ENCODE assay signal across 9 cellular contexts in genomic region chr3:46930176-46930944, GRCh38. TPM values are rescaled to one million over a fixed set of nuclear protein-coding genes. Genes with fewer than 3 reads are reported as not detected.
DNase-seq lines count a peak whose midpoint lies in the region; ATAC-seq, FAIRE-seq and TF ChIP-seq lines count a peak whose summit lies in the region.
"Had no signal": no experiment of that assay in that cellular context is flagged by ENCODE, and none has a peak within 500 bp of the region (broad histone marks: within the 10 kb centered on the region; RNA-seq: fewer than 3 reads in every experiment).

No MANE protein-coding gene starts in this region.

- CTCF ChIA-PET in HepG2 (lab: Yijun Ruan, JAX; ENCODE audit: low intra/inter-chr PET ratio, low total read pairs), result no interaction called here

- POLR2A ChIA-PET in HepG2 (lab: Yijun Ruan, JAX), result interaction anchor here (0.8 to 2.1 kb wide), 2 partner anchors 13 to 49 kb away, joined by 4 to 6 read pairs; partner anchors contain the start of gene NBEAL2

- intact Hi-C loops in HepG2 (cut with micrococcal nuclease; ENCODE audit: unreplicated experiment), result no loop called here

- H3K9me3 ChIP-seq in HepG2 (ENCODE audit: low read length), result no peaks in the 10 kb centered on the region
- no peaks in the 10 kb centered on the region for H3K9me3 ChIP-seq in subcutaneous abdominal adipose tissue (ENCODE audit: control insufficient read depth in 5 of 5, low read length in 5 of 5)

- H4K20me1 ChIP-seq in HepG2 (ENCODE audit: insufficient read depth, low read length), result peaks cover 31% of the 10 kb centered on the region

- TF ChIP-seq CTCF in HepG2 (CRISPR knock-in tag; IDR thresholded peaks at IDR 0.05), result no peak

- no peak for DNase-seq in activated naive CD4-positive, alpha-beta T cell treated with anti-CD3 and anti-CD28 coated beads, Interleukin-2, amount 50 U/mL, for 72 hours (ENCODE audit: low spot score in 2 of 2)
- DNase-seq in HepG2 (ENCODE audit: low spot score) (no peak), NCI-H82 treated with DMSO at 0.1 percent for 48 hours (lab: John Stamatoyannopoulos, UW; ENCODE audit: unreplicated experiment) (no peak)
- DNase-seq in stimulated activated naive CD4-positive, alpha-beta T cell treated with Interleukin-2 at 50 U/mL for 16 hours (lab: John Stamatoyannopoulos, UW), result no peak
- DNase-seq: foreskin keratinocyte, KG1 had no signal

- BruUV-seq in HepG2 (replicated peaks; lab: Mats Ljungman, UMichigan), result no TSS peak

- WGBS in HepG2 (ENCODE audit: low lambda C conversion rate), result 96% methylated on average over 8 of the region's 9 CpGs

- TF ChIP-seq EP300 in Ishikawa (IDR thresholded peaks at IDR 0.05; ENCODE audit: borderline replicate concordance) (no peak; the same call in 1 of the 2 replicates), HepG2 (IDR thresholded peaks at IDR 0.05; ENCODE audit: low read depth in 2 of 2, low read length in 2 of 2) (no peak), HepG2 (CRISPR knock-in tag; IDR thresholded peaks at IDR 0.05; ENCODE audit: borderline replicate concordance) (no peak)

- H3K27ac Mint-ChIP-seq in activated naive CD4-positive, alpha-beta T cell treated with anti-CD3 and anti-CD28 coated beads, Interleukin-2, amount 50 U/mL, for 72 hours, result peak overlapping the region; percentile 75 to 89

- TF ChIP-seq POLR2A in HepG2 (IDR thresholded peaks at IDR 0.05; ENCODE audit: insufficient read depth in 1 of 2, low read depth in 2 of 2, low read length in 2 of 2), result no peak

- H3K36me3 Mint-ChIP-seq in activated naive CD4-positive, alpha-beta T cell treated with anti-CD3 and anti-CD28 coated beads, Interleukin-2, amount 50 U/mL, for 72 hours, result peaks cover 0 to 15% of the 10 kb centered on the region in 2 donors

- H3K27ac ChIP-seq in HepG2 (ENCODE audit: extremely low read length, insufficient read depth, low read length) (no peak overlapping the region), subcutaneous abdominal adipose tissue (ENCODE audit: low read depth, low read length) (peak overlapping the region; percentile 74)
- H3K27ac ChIP-seq: foreskin keratinocyte had no signal

- H3K4me3 ChIP-seq in HepG2 (replicated peaks in 1 of 3; ENCODE audit: insufficient read depth in 1 of 3, low read depth in 2 of 3, low read length in 3 of 3), result no peak overlapping the region
- H3K4me3 ChIP-seq in subcutaneous abdominal adipose tissue (ENCODE audit: low read depth in 1 of 5, low read length in 5 of 5), result peak overlapping the region in 3 of 5 donors; percentile 19 to 31 (median 21)

- no peaks in the 10 kb centered on the region for H3K9me3 Mint-ChIP-seq in activated naive CD4-positive, alpha-beta T cell treated with anti-CD3 and anti-CD28 coated beads, Interleukin-2, amount 50 U/mL, for 72 hours

- TF ChIP-seq RAD21 in Ishikawa (IDR thresholded peaks at IDR 0.05; ENCODE audit: low read depth) (no peak), HepG2 (CRISPR knock-in tag; IDR thresholded peaks at IDR 0.05) (no peak)

- in situ Hi-C loops in HepG2 (cut with HindIII; ENCODE audit: extremely low pct_ligation_motif_present, low pct_unique_long_range_greater_than_20kb), result loop anchor here (5.0 kb wide), 1 partner anchor 52 kb away; no protein-coding TSS in a partner anchor

- no peak overlapping the region for H2AFZ ChIP-seq in HepG2 (ENCODE audit: low read length)

- no peak for ATAC-seq in activated naive CD4-positive, alpha-beta T cell treated with anti-CD3 and anti-CD28 coated beads, Interleukin-2, amount 50 U/mL, for 72 hours
- no peak for ATAC-seq in HepG2
- ATAC-seq in HG02798 (IDR thresholded peaks at IDR 0.05; ENCODE audit: poor library complexity, unreplicated experiment), result no peak
- ATAC-seq: foreskin keratinocyte had no signal

- peaks cover 53% of the 10 kb centered on the region for H3K4me1 ChIP-seq in HepG2 (ENCODE audit: insufficient read depth, low read length)
- H3K4me1 ChIP-seq in subcutaneous abdominal adipose tissue (ENCODE audit: control insufficient read depth in 5 of 5, insufficient read depth in 5 of 5, low read length in 5 of 5), result peaks cover 53 to 99% (median 94%) of the 10 kb centered on the region in 5 donors

- H3K36me3 ChIP-seq in HepG2 (replicated peaks in 1 of 2; ENCODE audit: control insufficient read depth in 1 of 2, insufficient read depth in 2 of 2, low read length in 2 of 2) (peaks cover 17 to 53% of the 10 kb centered on the region in 2 experiments), subcutaneous abdominal adipose tissue (ENCODE audit: control insufficient read depth in 5 of 5, insufficient read depth in 5 of 5, low read length in 5 of 5) (peaks cover 0 to 8% (median 7%) of the 10 kb centered on the region in 5 donors)

- H3K4me2 ChIP-seq in HepG2 (ENCODE audit: low read depth, low read length), result no peak overlapping the region

- H3K9ac ChIP-seq in HepG2 (ENCODE audit: insufficient read depth, low read depth, low read length) (no peak overlapping the region), subcutaneous abdominal adipose tissue (ENCODE audit: low read length in 5 of 5) (peak overlapping the region in 2 of 5 donors; percentile 4 to 33)

- H3K27me3 ChIP-seq in HepG2 (ENCODE audit: control insufficient read depth in 1 of 2, insufficient read depth in 2 of 2, low read length in 2 of 2) (no peaks in the 10 kb centered on the region), subcutaneous abdominal adipose tissue (ENCODE audit: control insufficient read depth in 5 of 5, insufficient read depth in 4 of 5, low read length in 5 of 5) (no peaks in the 10 kb centered on the region)
- H3K27me3 ChIP-seq: foreskin keratinocyte had no signal

- H3K79me2 ChIP-seq in HepG2 (ENCODE audit: insufficient read depth, low read length), result peaks cover 55% of the 10 kb centered on the region

- FAIRE-seq in HepG2 (lab: Jason Lieb, UNC), result no peak

RNA-seq across cellular contexts. Expression of gene CCDC12, which starts 46.2 kb away (rescaled TPM):
- 10 to 100 TPM; 49.3 to 55.2 TPM for total RNA-seq in activated naive CD4-positive, alpha-beta T cell treated with anti-CD3 and anti-CD28 coated beads, Interleukin-2, amount 50 U/mL, for 72 hours
- total RNA-seq in HepG2 (2016; rRNA removed; fragmentation: Illumina TruSeq; extraction: Trizol), result 49.5 and 55.2 TPM in 2 replicates
- total RNA-seq in HepG2 (2016; cell fraction: cytosol; rRNA removed; fragmentation: Illumina TruSeq; extraction: Trizol; ENCODE audit: low read depth), result 28.7 and 32.4 TPM in 2 replicates
- 52.2 and 56.9 TPM in 2 replicates for total RNA-seq in HepG2 (2016; cell fraction: insoluble cytoplasmic fraction; rRNA removed; fragmentation: Illumina TruSeq; extraction: Trizol)
- 27.1 and 29.7 TPM in 2 replicates for total RNA-seq in HepG2 (2016; cell fraction: membrane; rRNA removed; fragmentation: Illumina TruSeq; extraction: Trizol)
- 28.6 and 32.0 TPM in 2 replicates for total RNA-seq in HepG2 (2016; cell fraction: nucleus; rRNA removed; fragmentation: Illumina TruSeq; extraction: Trizol)
- polyA plus RNA-seq in HepG2 (2011; rRNA removed), result 28.9 and 30.1 TPM in 2 replicates
- polyA plus RNA-seq in HepG2 (2011; cell fraction: cytosol; rRNA removed), result 32.7 and 35.6 TPM in 2 replicates
- polyA plus RNA-seq in HepG2 (2011; cell fraction: nucleus; rRNA removed), result 40.0 and 40.6 TPM in 2 replicates
- polyA plus RNA-seq in HepG2 (2012), result 26.3 and 31.7 TPM in 2 replicates
- 14.7 and 15.4 TPM in 2 replicates for polyA plus RNA-seq in HepG2 (2016; cell fraction: cytosol; fragmentation: Illumina TruSeq; extraction: Trizol; ENCODE audit: low read depth)
- polyA plus RNA-seq in HepG2 (2016; cell fraction: insoluble cytoplasmic fraction; fragmentation: Illumina TruSeq; extraction: Trizol; ENCODE audit: low read depth), result 73.4 and 79.9 TPM in 2 replicates
- 18.7 and 18.8 TPM in 2 replicates for polyA plus RNA-seq in HepG2 (2016; cell fraction: membrane; fragmentation: Illumina TruSeq; extraction: Trizol; ENCODE audit: low read depth)
- 55.2 TPM in 2 replicates for polyA plus RNA-seq in HepG2 (2016; cell fraction: nucleus; fragmentation: Illumina TruSeq; extraction: Trizol; ENCODE audit: insufficient read depth, low read depth)
- polyA minus RNA-seq in HepG2 (2011; rRNA and poly(A)+ RNA removed; ENCODE audit: low replicate concordance), result 53.2 and 59.2 TPM in 2 replicates
- polyA minus RNA-seq in HepG2 (2011; cell fraction: cytosol; rRNA and poly(A)+ RNA removed), result 9.3 and 12.2 TPM in 2 replicates
- 41.3 and 55.9 TPM in 2 replicates for polyA minus RNA-seq in HepG2 (2011; cell fraction: nucleus; rRNA and poly(A)+ RNA removed)

RNA-seq across cellular contexts. Expression of gene NBEAL2, which starts 49.1 kb away (rescaled TPM):
- 100 to 1,000 TPM in 1 of 2 donors, 10 to 100 TPM in 1; 75.7 to 122 TPM for total RNA-seq in activated naive CD4-positive, alpha-beta T cell treated with anti-CD3 and anti-CD28 coated beads, Interleukin-2, amount 50 U/mL, for 72 hours
- total RNA-seq in HepG2 (2016; rRNA removed; fragmentation: Illumina TruSeq; extraction: Trizol), result 6.0 and 9.7 TPM in 2 replicates
- total RNA-seq in HepG2 (2016; cell fraction: cytosol; rRNA removed; fragmentation: Illumina TruSeq; extraction: Trizol; ENCODE audit: low read depth), result 1.8 and 2.7 TPM in 2 replicates
- 6.0 and 8.3 TPM in 2 replicates for total RNA-seq in HepG2 (2016; cell fraction: insoluble cytoplasmic fraction; rRNA removed; fragmentation: Illumina TruSeq; extraction: Trizol)
- 4.1 and 4.3 TPM in 2 replicates for total RNA-seq in HepG2 (2016; cell fraction: membrane; rRNA removed; fragmentation: Illumina TruSeq; extraction: Trizol)
- 14.8 and 19.9 TPM in 2 replicates for total RNA-seq in HepG2 (2016; cell fraction: nucleus; rRNA removed; fragmentation: Illumina TruSeq; extraction: Trizol)
- polyA plus RNA-seq in HepG2 (2011; rRNA removed), result 12.4 and 15.8 TPM in 2 replicates
- polyA plus RNA-seq in HepG2 (2011; cell fraction: cytosol; rRNA removed), result 3.6 and 4.9 TPM in 2 replicates
- polyA plus RNA-seq in HepG2 (2011; cell fraction: nucleus; rRNA removed), result 222 and 246 TPM in 2 replicates
- 7.9 and 16.7 TPM in 2 replicates for polyA plus RNA-seq in HepG2 (2012)
- polyA plus RNA-seq in HepG2 (2016; cell fraction: cytosol; fragmentation: Illumina TruSeq; extraction: Trizol; ENCODE audit: low read depth), result 0.67 and 0.80 TPM in 2 replicates
- polyA plus RNA-seq in HepG2 (2016; cell fraction: insoluble cytoplasmic fraction; fragmentation: Illumina TruSeq; extraction: Trizol; ENCODE audit: low read depth), result 6.4 and 7.7 TPM in 2 replicates
- polyA plus RNA-seq in HepG2 (2016; cell fraction: membrane; fragmentation: Illumina TruSeq; extraction: Trizol; ENCODE audit: low read depth), result 1.5 and 1.8 TPM in 2 replicates
- polyA plus RNA-seq in HepG2 (2016; cell fraction: nucleus; fragmentation: Illumina TruSeq; extraction: Trizol; ENCODE audit: insufficient read depth, low read depth), result 69.9 and 76.5 TPM in 2 replicates
- polyA minus RNA-seq in HepG2 (2011; rRNA and poly(A)+ RNA removed; ENCODE audit: low replicate concordance), result 8.9 and 19.6 TPM in 2 replicates
- 2.9 and 3.9 TPM in 2 replicates for polyA minus RNA-seq in HepG2 (2011; cell fraction: cytosol; rRNA and poly(A)+ RNA removed)
- 18.7 and 21.3 TPM in 2 replicates for polyA minus RNA-seq in HepG2 (2011; cell fraction: nucleus; rRNA and poly(A)+ RNA removed)

RNA-seq across cellular contexts. Expression of gene PTH1R, which starts 52.8 kb away (rescaled TPM):
- not detected for total RNA-seq in activated naive CD4-positive, alpha-beta T cell treated with anti-CD3 and anti-CD28 coated beads, Interleukin-2, amount 50 U/mL, for 72 hours
- total RNA-seq in HepG2 (2016; rRNA removed; fragmentation: Illumina TruSeq; extraction: Trizol), result not detected in 2 replicates
- not detected in 2 replicates for total RNA-seq in HepG2 (2016; cell fraction: cytosol; rRNA removed; fragmentation: Illumina TruSeq; extraction: Trizol; ENCODE audit: low read depth)
- total RNA-seq in HepG2 (2016; cell fraction: insoluble cytoplasmic fraction; rRNA removed; fragmentation: Illumina TruSeq; extraction: Trizol), result not detected in 2 replicates
- total RNA-seq in HepG2 (2016; cell fraction: membrane; rRNA removed; fragmentation: Illumina TruSeq; extraction: Trizol), result not detected in 2 replicates
- total RNA-seq in HepG2 (2016; cell fraction: nucleus; rRNA removed; fragmentation: Illumina TruSeq; extraction: Trizol), result not detected in 2 replicates
- polyA plus RNA-seq in HepG2 (2011; rRNA removed), result not detected in 2 replicates
- polyA plus RNA-seq in HepG2 (2011; cell fraction: cytosol; rRNA removed), result not detected in 2 replicates
- 0.10 TPM in 1 of 2 replicates, not detected in the other for polyA plus RNA-seq in HepG2 (2011; cell fraction: nucleus; rRNA removed)
- not detected in 2 replicates for polyA plus RNA-seq in HepG2 (2012)
- polyA plus RNA-seq in HepG2 (2016; cell fraction: cytosol; fragmentation: Illumina TruSeq; extraction: Trizol; ENCODE audit: low read depth), result not detected in 2 replicates
- polyA plus RNA-seq in HepG2 (2016; cell fraction: insoluble cytoplasmic fraction; fragmentation: Illumina TruSeq; extraction: Trizol; ENCODE audit: low read depth), result not detected in 2 replicates
- polyA plus RNA-seq in HepG2 (2016; cell fraction: membrane; fragmentation: Illumina TruSeq; extraction: Trizol; ENCODE audit: low read depth), result not detected in 2 replicates
- polyA plus RNA-seq in HepG2 (2016; cell fraction: nucleus; fragmentation: Illumina TruSeq; extraction: Trizol; ENCODE audit: insufficient read depth, low read depth), result not detected in 2 replicates
- not detected in 2 replicates for polyA minus RNA-seq in HepG2 (2011; rRNA and poly(A)+ RNA removed; ENCODE audit: low replicate concordance)
- polyA minus RNA-seq in HepG2 (2011; cell fraction: cytosol; rRNA and poly(A)+ RNA removed), result not detected in 2 replicates
- not detected in 2 replicates for polyA minus RNA-seq in HepG2 (2011; cell fraction: nucleus; rRNA and poly(A)+ RNA removed)
- total RNA-seq: foreskin keratinocyte had no signal
- polyA plus RNA-seq: foreskin keratinocyte had no signal

Comparison
In these comparisons a context has a peak if more than half of its experiments do, and no peak if none do; other contexts are left out.
1. H3K4me3 ChIP-seq: peak in subcutaneous abdominal adipose tissue (3 of 5); none in HepG2 (0 of 3).